ENCODE assay signal across 8 cellular contexts in genomic region chr17:65681761-65682160, GRCh38.
A peak's percentile ranks its signal among the peaks of the same experiment; 100 is the strongest.
DNase-seq lines count a peak whose midpoint lies in the region; ATAC-seq lines count a peak whose summit lies in the region.
"Not testable (repeated sequence)": the region's sequence is repeated elsewhere in the genome, so short reads cannot be mapped to it uniquely, and the experiment has no call there.

No MANE protein-coding gene starts in this region.

- H3K14ac ChIP-seq in trophoblast cell (ENCODE audit: low read length) = not testable (repeated sequence)

- H3K4me3 ChIP-seq in trophoblast cell (ENCODE audit: low read depth, low read length) = not testable (repeated sequence)

- not testable (repeated sequence) for H2BK120ac ChIP-seq in trophoblast cell (ENCODE audit: insufficient read depth, low read length, poor library complexity)

- not testable (repeated sequence) for H3K4me2 ChIP-seq in trophoblast cell (ENCODE audit: low read length)

- not testable (repeated sequence) for H3K27ac ChIP-seq in trophoblast cell (ENCODE audit: low read depth, low read length)

- DNase-seq in DMS53 (lab: John Stamatoyannopoulos, UW) (peak; percentile 25), ELF-1 (ENCODE audit: low read depth, low spot score) (peak; percentile 16), LHCN-M2 (ENCODE audit: low read depth) (peak; percentile 51), astrocyte of the hippocampus (ENCODE audit: low read depth, low spot score) (peak; percentile 26), fibroblast of peridontal ligament (ENCODE audit: extremely low read depth) (peak; percentile 25), islet precursor cell (peak; percentile 78), trophoblast cell (peak; percentile 25 to 45)

- ATAC-seq in SK-N-SH treated with all-trans-retinoic acid at 6 μM for 48 hours = peak; percentile 77

- not testable (repeated sequence) for H3K4me1 ChIP-seq in trophoblast cell (ENCODE audit: control insufficient read depth in 1 of 2, insufficient read depth in 2 of 2, low read length in 2 of 2)

- not testable (repeated sequence) for H3K79me1 ChIP-seq in trophoblast cell (ENCODE audit: low read length)

- H3K9ac ChIP-seq in trophoblast cell (ENCODE audit: low read length) = not testable (repeated sequence)

- H3K9me3 ChIP-seq in trophoblast cell (ENCODE audit: insufficient read depth, low read depth, low read length) = not testable (repeated sequence)

- not testable (repeated sequence) for H2AFZ ChIP-seq in trophoblast cell (ENCODE audit: insufficient read depth, low read length, poor library complexity)

- not testable (repeated sequence) for H4K91ac ChIP-seq in trophoblast cell (ENCODE audit: low read depth, low read length)

- H2BK5ac ChIP-seq in trophoblast cell (ENCODE audit: low read depth, low read length, poor library complexity) = not testable (repeated sequence)

- H3K18ac ChIP-seq in trophoblast cell (ENCODE audit: low read length) = not testable (repeated sequence)

- not testable (repeated sequence) for H3K79me2 ChIP-seq in trophoblast cell (ENCODE audit: control insufficient read depth, insufficient read depth, low read length, poor library complexity)

- no CpG with 5 or more reads among the region's 5 CpGs for WGBS in trophoblast cell (ENCODE audit: extremely low coverage, insufficient coverage, insufficient read length)

- H3K23ac ChIP-seq in trophoblast cell (ENCODE audit: low read length) = not testable (repeated sequence)

- H4K8ac ChIP-seq in trophoblast cell (ENCODE audit: low read depth, low read length) = not testable (repeated sequence)

- H2AK5ac ChIP-seq in trophoblast cell (ENCODE audit: low read length) = not testable (repeated sequence)

- not testable (repeated sequence) for H3K4ac ChIP-seq in trophoblast cell (ENCODE audit: low read depth, low read length)

- H3K27me3 ChIP-seq in trophoblast cell (ENCODE audit: insufficient read depth, low read length) = not testable (repeated sequence)

- H3K36me3 ChIP-seq in trophoblast cell (ENCODE audit: control insufficient read depth in 1 of 2, insufficient read depth in 2 of 2, low read length in 2 of 2) = not testable (repeated sequence)

- not testable (repeated sequence) for H4K12ac ChIP-seq in trophoblast cell (ENCODE audit: low read depth, low read length)

- H2BK12ac ChIP-seq in trophoblast cell (ENCODE audit: low read length) = not testable (repeated sequence)

Comparison
In these comparisons a context has a peak if more than half of its experiments do, and no peak if none do; other contexts are left out.
1. DNase-seq: peak in every context shown above with its lines; median percentile 78 in islet precursor cell; 51 in LHCN-M2; 35 in trophoblast cell; 26 in astrocyte of the hippocampus; 25 in DMS53; 25 in fibroblast of peridontal ligament; 16 in ELF-1.